Comparison of ENCODE assay signal across 1 cellular context in the genomic region with DNA sequence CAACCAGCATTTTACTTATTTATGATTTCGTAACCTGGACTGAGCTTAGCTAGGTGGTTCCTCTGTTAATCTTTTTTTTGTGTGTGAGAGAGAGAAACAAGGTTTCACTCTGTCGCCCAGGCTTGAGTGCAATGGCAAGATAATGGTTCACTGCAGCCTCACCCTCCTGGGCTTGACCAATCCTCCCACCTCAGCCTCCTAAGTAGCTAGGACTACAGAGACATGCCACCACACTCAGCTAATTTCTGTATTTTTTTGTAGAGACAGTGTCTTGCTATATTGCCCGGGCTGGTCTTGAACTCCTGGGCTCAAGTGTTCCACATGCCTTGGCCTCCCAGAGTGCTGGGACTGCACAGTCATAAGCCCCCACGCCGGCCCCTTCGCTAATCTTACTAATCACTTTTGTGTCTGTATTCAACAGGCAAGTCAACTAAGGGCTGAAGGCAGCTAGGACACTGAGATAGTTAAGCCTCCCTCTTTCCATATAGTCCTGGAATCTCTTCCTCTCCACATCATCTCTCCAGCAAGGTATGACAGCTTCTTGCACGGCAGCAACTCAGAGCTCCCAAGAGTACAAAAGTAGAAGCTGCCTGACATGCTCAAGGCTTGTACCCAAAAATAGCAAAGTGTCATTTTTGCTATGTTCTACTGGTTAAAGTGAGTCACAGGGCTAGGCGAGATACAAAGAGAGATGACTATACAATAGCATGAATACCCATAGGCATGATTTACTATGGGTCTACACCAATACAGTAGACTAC.
TF ChIP-seq lines count a peak whose summit lies in the region.

No MANE protein-coding gene starts in this region.

TF ChIP-seq in K562, 482 proteins besides CTCF, POLR2A, EP300 and RAD21 (continued from another document and continues in another):
- TF ChIP-seq, protein P1, sequence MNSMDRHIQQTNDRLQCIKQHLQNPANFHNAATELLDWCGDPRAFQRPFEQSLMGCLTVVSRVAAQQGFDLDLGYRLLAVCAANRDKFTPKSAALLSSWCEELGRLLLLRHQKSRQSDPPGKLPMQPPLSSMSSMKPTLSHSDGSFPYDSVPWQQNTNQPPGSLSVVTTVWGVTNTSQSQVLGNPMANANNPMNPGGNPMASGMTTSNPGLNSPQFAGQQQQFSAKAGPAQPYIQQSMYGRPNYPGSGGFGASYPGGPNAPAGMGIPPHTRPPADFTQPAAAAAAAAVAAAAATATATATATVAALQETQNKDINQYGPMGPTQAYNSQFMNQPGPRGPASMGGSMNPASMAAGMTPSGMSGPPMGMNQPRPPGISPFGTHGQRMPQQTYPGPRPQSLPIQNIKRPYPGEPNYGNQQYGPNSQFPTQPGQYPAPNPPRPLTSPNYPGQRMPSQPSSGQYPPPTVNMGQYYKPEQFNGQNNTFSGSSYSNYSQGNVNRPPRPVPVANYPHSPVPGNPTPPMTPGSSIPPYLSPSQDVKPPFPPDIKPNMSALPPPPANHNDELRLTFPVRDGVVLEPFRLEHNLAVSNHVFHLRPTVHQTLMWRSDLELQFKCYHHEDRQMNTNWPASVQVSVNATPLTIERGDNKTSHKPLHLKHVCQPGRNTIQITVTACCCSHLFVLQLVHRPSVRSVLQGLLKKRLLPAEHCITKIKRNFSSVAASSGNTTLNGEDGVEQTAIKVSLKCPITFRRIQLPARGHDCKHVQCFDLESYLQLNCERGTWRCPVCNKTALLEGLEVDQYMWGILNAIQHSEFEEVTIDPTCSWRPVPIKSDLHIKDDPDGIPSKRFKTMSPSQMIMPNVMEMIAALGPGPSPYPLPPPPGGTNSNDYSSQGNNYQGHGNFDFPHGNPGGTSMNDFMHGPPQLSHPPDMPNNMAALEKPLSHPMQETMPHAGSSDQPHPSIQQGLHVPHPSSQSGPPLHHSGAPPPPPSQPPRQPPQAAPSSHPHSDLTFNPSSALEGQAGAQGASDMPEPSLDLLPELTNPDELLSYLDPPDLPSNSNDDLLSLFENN (IDR thresholded peaks at IDR 0.05; ENCODE audit: low read depth in 2 of 2, low read length in 2 of 2), result no peak
- no peak for TF ChIP-seq SLC30A9 (CRISPR knock-in tag; IDR thresholded peaks at IDR 0.05)
- TF ChIP-seq ZSCAN32 (CRISPR knock-in tag; IDR thresholded peaks at IDR 0.05), result no peak
- TF ChIP-seq ZNF445 (CRISPR knock-in tag; IDR thresholded peaks at IDR 0.05; ENCODE audit: low read depth), result no peak
- TF ChIP-seq, protein P2, sequence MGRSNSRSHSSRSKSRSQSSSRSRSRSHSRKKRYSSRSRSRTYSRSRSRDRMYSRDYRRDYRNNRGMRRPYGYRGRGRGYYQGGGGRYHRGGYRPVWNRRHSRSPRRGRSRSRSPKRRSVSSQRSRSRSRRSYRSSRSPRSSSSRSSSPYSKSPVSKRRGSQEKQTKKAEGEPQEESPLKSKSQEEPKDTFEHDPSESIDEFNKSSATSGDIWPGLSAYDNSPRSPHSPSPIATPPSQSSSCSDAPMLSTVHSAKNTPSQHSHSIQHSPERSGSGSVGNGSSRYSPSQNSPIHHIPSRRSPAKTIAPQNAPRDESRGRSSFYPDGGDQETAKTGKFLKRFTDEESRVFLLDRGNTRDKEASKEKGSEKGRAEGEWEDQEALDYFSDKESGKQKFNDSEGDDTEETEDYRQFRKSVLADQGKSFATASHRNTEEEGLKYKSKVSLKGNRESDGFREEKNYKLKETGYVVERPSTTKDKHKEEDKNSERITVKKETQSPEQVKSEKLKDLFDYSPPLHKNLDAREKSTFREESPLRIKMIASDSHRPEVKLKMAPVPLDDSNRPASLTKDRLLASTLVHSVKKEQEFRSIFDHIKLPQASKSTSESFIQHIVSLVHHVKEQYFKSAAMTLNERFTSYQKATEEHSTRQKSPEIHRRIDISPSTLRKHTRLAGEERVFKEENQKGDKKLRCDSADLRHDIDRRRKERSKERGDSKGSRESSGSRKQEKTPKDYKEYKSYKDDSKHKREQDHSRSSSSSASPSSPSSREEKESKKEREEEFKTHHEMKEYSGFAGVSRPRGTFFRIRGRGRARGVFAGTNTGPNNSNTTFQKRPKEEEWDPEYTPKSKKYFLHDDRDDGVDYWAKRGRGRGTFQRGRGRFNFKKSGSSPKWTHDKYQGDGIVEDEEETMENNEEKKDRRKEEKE (IDR thresholded peaks at IDR 0.05; ENCODE audit: borderline replicate concordance in 1 of 2, control insufficient read depth in 1 of 2, low read depth in 2 of 2, low read length in 1 of 2), result no peak
- TF ChIP-seq, protein P3, sequence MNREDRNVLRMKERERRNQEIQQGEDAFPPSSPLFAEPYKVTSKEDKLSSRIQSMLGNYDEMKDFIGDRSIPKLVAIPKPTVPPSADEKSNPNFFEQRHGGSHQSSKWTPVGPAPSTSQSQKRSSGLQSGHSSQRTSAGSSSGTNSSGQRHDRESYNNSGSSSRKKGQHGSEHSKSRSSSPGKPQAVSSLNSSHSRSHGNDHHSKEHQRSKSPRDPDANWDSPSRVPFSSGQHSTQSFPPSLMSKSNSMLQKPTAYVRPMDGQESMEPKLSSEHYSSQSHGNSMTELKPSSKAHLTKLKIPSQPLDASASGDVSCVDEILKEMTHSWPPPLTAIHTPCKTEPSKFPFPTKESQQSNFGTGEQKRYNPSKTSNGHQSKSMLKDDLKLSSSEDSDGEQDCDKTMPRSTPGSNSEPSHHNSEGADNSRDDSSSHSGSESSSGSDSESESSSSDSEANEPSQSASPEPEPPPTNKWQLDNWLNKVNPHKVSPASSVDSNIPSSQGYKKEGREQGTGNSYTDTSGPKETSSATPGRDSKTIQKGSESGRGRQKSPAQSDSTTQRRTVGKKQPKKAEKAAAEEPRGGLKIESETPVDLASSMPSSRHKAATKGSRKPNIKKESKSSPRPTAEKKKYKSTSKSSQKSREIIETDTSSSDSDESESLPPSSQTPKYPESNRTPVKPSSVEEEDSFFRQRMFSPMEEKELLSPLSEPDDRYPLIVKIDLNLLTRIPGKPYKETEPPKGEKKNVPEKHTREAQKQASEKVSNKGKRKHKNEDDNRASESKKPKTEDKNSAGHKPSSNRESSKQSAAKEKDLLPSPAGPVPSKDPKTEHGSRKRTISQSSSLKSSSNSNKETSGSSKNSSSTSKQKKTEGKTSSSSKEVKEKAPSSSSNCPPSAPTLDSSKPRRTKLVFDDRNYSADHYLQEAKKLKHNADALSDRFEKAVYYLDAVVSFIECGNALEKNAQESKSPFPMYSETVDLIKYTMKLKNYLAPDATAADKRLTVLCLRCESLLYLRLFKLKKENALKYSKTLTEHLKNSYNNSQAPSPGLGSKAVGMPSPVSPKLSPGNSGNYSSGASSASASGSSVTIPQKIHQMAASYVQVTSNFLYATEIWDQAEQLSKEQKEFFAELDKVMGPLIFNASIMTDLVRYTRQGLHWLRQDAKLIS (CRISPR knock-in tag; IDR thresholded peaks at IDR 0.05), result 0 out of 2 replicates have a peak, but pooled peaks have one; percentile 42
- no peak for TF ChIP-seq DMBX1 (CRISPR knock-in tag; IDR thresholded peaks at IDR 0.05; ENCODE audit: borderline replicate concordance)
- TF ChIP-seq TRIM24 (IDR thresholded peaks at IDR 0.05), result peak; percentile 63 to 64; a peak in 3 of 4 replicates
- TF ChIP-seq ZNF324 (CRISPR knock-in tag; IDR thresholded peaks at IDR 0.05), result no peak
- no peak for TF ChIP-seq SIN3A (IDR thresholded peaks at IDR 0.05; ENCODE audit: borderline replicate concordance in 2 of 2, control insufficient read depth in 1 of 2, low read depth in 2 of 2, low read length in 2 of 2)
- no peak for TF ChIP-seq PRMT5 (CRISPR knock-in tag; IDR thresholded peaks at IDR 0.05)
- TF ChIP-seq RB1 (IDR thresholded peaks at IDR 0.05; ENCODE audit: low read depth), result no peak
- TF ChIP-seq PURB (CRISPR knock-in tag; IDR thresholded peaks at IDR 0.05; ENCODE audit: low read depth), result no peak
- no peak for TF ChIP-seq ZNF717 (CRISPR knock-in tag; IDR thresholded peaks at IDR 0.05)
- no peak for TF ChIP-seq NCOA6 (IDR thresholded peaks at IDR 0.05)
- no peak for TF ChIP-seq NFE2L1 (tag; IDR thresholded peaks at IDR 0.05; ENCODE audit: borderline replicate concordance, low read depth)
- TF ChIP-seq CEBPG (CRISPR knock-in tag; IDR thresholded peaks at IDR 0.05), result 0 out of 2 replicates have a peak, but pooled peaks have one; percentile 20
- no peak for TF ChIP-seq CEBPG (tag; conservative IDR thresholded peaks at IDR 0.05 in 1 of 2, IDR thresholded peaks at IDR 0.05 in 1 of 2)
- TF ChIP-seq ZNF274 (IDR thresholded peaks at IDR 0.05; ENCODE audit: borderline replicate concordance, low read depth, low read length), result no peak
- peak; percentile 97 for TF ChIP-seq MEF2A (IDR thresholded peaks at IDR 0.05; ENCODE audit: control insufficient read depth, low read depth, low read length)
- TF ChIP-seq, protein P4, sequence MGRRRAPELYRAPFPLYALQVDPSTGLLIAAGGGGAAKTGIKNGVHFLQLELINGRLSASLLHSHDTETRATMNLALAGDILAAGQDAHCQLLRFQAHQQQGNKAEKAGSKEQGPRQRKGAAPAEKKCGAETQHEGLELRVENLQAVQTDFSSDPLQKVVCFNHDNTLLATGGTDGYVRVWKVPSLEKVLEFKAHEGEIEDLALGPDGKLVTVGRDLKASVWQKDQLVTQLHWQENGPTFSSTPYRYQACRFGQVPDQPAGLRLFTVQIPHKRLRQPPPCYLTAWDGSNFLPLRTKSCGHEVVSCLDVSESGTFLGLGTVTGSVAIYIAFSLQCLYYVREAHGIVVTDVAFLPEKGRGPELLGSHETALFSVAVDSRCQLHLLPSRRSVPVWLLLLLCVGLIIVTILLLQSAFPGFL (CRISPR knock-in tag; IDR thresholded peaks at IDR 0.05), result no peak
- no peak for TF ChIP-seq TSC22D4 (tag; IDR thresholded peaks at IDR 0.05)
- TF ChIP-seq, protein P5, sequence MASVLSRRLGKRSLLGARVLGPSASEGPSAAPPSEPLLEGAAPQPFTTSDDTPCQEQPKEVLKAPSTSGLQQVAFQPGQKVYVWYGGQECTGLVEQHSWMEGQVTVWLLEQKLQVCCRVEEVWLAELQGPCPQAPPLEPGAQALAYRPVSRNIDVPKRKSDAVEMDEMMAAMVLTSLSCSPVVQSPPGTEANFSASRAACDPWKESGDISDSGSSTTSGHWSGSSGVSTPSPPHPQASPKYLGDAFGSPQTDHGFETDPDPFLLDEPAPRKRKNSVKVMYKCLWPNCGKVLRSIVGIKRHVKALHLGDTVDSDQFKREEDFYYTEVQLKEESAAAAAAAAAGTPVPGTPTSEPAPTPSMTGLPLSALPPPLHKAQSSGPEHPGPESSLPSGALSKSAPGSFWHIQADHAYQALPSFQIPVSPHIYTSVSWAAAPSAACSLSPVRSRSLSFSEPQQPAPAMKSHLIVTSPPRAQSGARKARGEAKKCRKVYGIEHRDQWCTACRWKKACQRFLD (CRISPR knock-in tag; IDR thresholded peaks at IDR 0.05), result no peak
- no peak for TF ChIP-seq SMAD2 (IDR thresholded peaks at IDR 0.05; ENCODE audit: low read depth, low read length)
- TF ChIP-seq, protein P6, sequence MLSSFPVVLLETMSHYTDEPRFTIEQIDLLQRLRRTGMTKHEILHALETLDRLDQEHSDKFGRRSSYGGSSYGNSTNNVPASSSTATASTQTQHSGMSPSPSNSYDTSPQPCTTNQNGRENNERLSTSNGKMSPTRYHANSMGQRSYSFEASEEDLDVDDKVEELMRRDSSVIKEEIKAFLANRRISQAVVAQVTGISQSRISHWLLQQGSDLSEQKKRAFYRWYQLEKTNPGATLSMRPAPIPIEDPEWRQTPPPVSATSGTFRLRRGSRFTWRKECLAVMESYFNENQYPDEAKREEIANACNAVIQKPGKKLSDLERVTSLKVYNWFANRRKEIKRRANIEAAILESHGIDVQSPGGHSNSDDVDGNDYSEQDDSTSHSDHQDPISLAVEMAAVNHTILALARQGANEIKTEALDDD (IDR thresholded peaks at IDR 0.05), result peak; percentile 80
- TF ChIP-seq, protein P7, sequence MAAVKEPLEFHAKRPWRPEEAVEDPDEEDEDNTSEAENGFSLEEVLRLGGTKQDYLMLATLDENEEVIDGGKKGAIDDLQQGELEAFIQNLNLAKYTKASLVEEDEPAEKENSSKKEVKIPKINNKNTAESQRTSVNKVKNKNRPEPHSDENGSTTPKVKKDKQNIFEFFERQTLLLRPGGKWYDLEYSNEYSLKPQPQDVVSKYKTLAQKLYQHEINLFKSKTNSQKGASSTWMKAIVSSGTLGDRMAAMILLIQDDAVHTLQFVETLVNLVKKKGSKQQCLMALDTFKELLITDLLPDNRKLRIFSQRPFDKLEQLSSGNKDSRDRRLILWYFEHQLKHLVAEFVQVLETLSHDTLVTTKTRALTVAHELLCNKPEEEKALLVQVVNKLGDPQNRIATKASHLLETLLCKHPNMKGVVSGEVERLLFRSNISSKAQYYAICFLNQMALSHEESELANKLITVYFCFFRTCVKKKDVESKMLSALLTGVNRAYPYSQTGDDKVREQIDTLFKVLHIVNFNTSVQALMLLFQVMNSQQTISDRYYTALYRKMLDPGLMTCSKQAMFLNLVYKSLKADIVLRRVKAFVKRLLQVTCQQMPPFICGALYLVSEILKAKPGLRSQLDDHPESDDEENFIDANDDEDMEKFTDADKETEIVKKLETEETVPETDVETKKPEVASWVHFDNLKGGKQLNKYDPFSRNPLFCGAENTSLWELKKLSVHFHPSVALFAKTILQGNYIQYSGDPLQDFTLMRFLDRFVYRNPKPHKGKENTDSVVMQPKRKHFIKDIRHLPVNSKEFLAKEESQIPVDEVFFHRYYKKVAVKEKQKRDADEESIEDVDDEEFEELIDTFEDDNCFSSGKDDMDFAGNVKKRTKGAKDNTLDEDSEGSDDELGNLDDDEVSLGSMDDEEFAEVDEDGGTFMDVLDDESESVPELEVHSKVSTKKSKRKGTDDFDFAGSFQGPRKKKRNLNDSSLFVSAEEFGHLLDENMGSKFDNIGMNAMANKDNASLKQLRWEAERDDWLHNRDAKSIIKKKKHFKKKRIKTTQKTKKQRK (IDR thresholded peaks at IDR 0.05; ENCODE audit: borderline replicate concordance, low read depth, low read length), result no peak
- no peak for TF ChIP-seq ZKSCAN8 (CRISPR knock-in tag; IDR thresholded peaks at IDR 0.05)
- no peak for TF ChIP-seq ZNF165 (CRISPR knock-in tag; IDR thresholded peaks at IDR 0.05; ENCODE audit: borderline replicate concordance)
- TF ChIP-seq KDM4B (IDR thresholded peaks at IDR 0.05; ENCODE audit: borderline replicate concordance in 2 of 2, low read depth in 1 of 2), result no peak
- TF ChIP-seq CEBPB (tag; IDR thresholded peaks at IDR 0.05), result peak; percentile 84; the same call in 1 of the 2 replicates
- TF ChIP-seq CREM (IDR thresholded peaks at IDR 0.05; ENCODE audit: low read depth), result peak; percentile 2; the same call in 1 of the 2 replicates
- TF ChIP-seq CBX3 (IDR thresholded peaks at IDR 0.05; ENCODE audit: borderline replicate concordance in 1 of 2, low read length in 2 of 2), result peak in 1 of 2 experiments; percentile 17; a peak in 2 of 3 replicates
- no peak for TF ChIP-seq KAT8 (IDR thresholded peaks at IDR 0.05; ENCODE audit: low read depth)
- TF ChIP-seq, protein P8, sequence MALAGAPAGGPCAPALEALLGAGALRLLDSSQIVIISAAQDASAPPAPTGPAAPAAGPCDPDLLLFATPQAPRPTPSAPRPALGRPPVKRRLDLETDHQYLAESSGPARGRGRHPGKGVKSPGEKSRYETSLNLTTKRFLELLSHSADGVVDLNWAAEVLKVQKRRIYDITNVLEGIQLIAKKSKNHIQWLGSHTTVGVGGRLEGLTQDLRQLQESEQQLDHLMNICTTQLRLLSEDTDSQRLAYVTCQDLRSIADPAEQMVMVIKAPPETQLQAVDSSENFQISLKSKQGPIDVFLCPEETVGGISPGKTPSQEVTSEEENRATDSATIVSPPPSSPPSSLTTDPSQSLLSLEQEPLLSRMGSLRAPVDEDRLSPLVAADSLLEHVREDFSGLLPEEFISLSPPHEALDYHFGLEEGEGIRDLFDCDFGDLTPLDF (CRISPR knock-in tag; IDR thresholded peaks at IDR 0.05), result no peak
- no peak for TF ChIP-seq CAMTA2 (CRISPR knock-in tag; conservative IDR thresholded peaks at IDR 0.05)
